ENCODE assay signal across 9 cellular contexts in genomic region chr15:47185222-47185800, GRCh38.
A peak's percentile ranks its signal among the peaks of the same experiment; 100 is the strongest.
DNase-seq lines count a peak whose midpoint lies in the region; ATAC-seq and TF ChIP-seq lines count a peak whose summit lies in the region.
"Had no signal": no experiment of that assay in that cellular context is flagged by ENCODE, and none has a peak within 500 bp of the region (broad histone marks: within the 10 kb centered on the region; RNA-seq: fewer than 3 reads in every experiment).

No MANE protein-coding gene starts in this region.

- peak; percentile 38 for DNase-seq in NCI-H146 (lab: John Stamatoyannopoulos, UW)
- DNase-seq in NCI-H146 treated with DMSO at 0.1 percent for 48 hours (lab: John Stamatoyannopoulos, UW; ENCODE audit: unreplicated experiment), result no peak
- DNase-seq in Panc1 (ENCODE audit: low read depth, low spot score), result no peak
- DNase-seq in hepatocyte (ENCODE audit: low spot score), result no peak
- DNase-seq in CD8-positive, alpha-beta T cell, result no peak

- H3K79me2 ChIP-seq in hepatocyte, result no peaks in the 10 kb centered on the region

- H3K27me3 ChIP-seq in Panc1 (ENCODE audit: control insufficient read depth, insufficient read depth, low read length) (peaks cover 5% of the 10 kb centered on the region; the same call in 1 of the 2 replicates), hepatocyte (peaks cover 35% of the 10 kb centered on the region), skeletal muscle tissue (ENCODE audit: control insufficient read depth in 3 of 3, insufficient read depth in 3 of 3, low read length in 3 of 3) (peaks cover 34 to 37% (median 35%) of the 10 kb centered on the region in 3 donors)
- H3K27me3 ChIP-seq in CD8-positive, alpha-beta T cell (ENCODE audit: insufficient read depth, low read length), result no peaks in the 10 kb centered on the region

- no peaks in the 10 kb centered on the region for H3K36me3 ChIP-seq in Panc1 (ENCODE audit: control insufficient read depth, insufficient read depth, low read length)
- no peaks in the 10 kb centered on the region for H3K36me3 ChIP-seq in hepatocyte (replicated peaks; ENCODE audit: insufficient read depth, low read depth)
- no peaks in the 10 kb centered on the region for H3K36me3 ChIP-seq in skeletal muscle tissue (ENCODE audit: control insufficient read depth in 3 of 3, insufficient read depth in 3 of 3, low read length in 3 of 3)
- no peaks in the 10 kb centered on the region for H3K36me3 ChIP-seq in CD8-positive, alpha-beta T cell (ENCODE audit: insufficient read depth, low read length)

- H3K27ac ChIP-seq in Panc1 (ENCODE audit: low read length) (no peak overlapping the region), hepatocyte (no peak overlapping the region), skeletal muscle tissue (ENCODE audit: low read depth, low read length) (no peak overlapping the region)
- no peak overlapping the region for H3K27ac ChIP-seq in CD8-positive, alpha-beta T cell (ENCODE audit: low read depth, low read length)
- H3K27ac ChIP-seq: HL-60 had no signal

- WGBS in hepatocyte (ENCODE audit: low lambda C conversion rate, missing lambda C conversion rate), result 21% methylated on average over 15 of the region's 15 CpGs

- H3K4me3 ChIP-seq in Panc1 (ENCODE audit: low read depth in 2 of 2, low read length in 2 of 2) (peak overlapping the region; percentile 28 to 36), hepatocyte (peak overlapping the region; percentile 65), skeletal muscle tissue (ENCODE audit: low read length in 3 of 3) (peak overlapping the region; percentile 45 to 65 (median 63))
- no peak overlapping the region for H3K4me3 ChIP-seq in CD8-positive, alpha-beta T cell (ENCODE audit: low read depth, low read length)

- no peaks in the 10 kb centered on the region for H3K4me1 ChIP-seq in Panc1 (ENCODE audit: control insufficient read depth, insufficient read depth, low read length)
- no peaks in the 10 kb centered on the region for H3K4me1 ChIP-seq in hepatocyte (ENCODE audit: insufficient read depth)
- peaks cover 7 to 16% (median 9%) of the 10 kb centered on the region in 3 donors for H3K4me1 ChIP-seq in skeletal muscle tissue (ENCODE audit: control insufficient read depth in 3 of 3, insufficient read depth in 3 of 3, low read length in 3 of 3)
- H3K4me1 ChIP-seq in CD8-positive, alpha-beta T cell (ENCODE audit: insufficient read depth, low read length), result no peaks in the 10 kb centered on the region

- intact Hi-C loops in Panc1 (cut with micrococcal nuclease; ENCODE audit: unreplicated experiment), result loop anchor here (10.0 kb wide), 1 partner anchor 871 kb away; no protein-coding TSS in a partner anchor
- intact Hi-C loops in CD8-positive, alpha-beta T cell (cut with DNase I, micrococcal nuclease), result no loop called here

- H3K27ac Mint-ChIP-seq in CD8-positive, alpha-beta T cell, result no peak overlapping the region

- no peaks in the 10 kb centered on the region for H3K9me2 ChIP-seq in hepatocyte (replicated peaks; ENCODE audit: insufficient read depth)

- peak overlapping the region; percentile 95 for H3K4me2 ChIP-seq in hepatocyte

- H3K9me3 ChIP-seq in Panc1 (ENCODE audit: control insufficient read depth, insufficient read depth, low read depth, low read length) (no peaks in the 10 kb centered on the region), hepatocyte (ENCODE audit: low read depth) (no peaks in the 10 kb centered on the region), skeletal muscle tissue (ENCODE audit: control insufficient read depth in 3 of 3, low read length in 3 of 3) (no peaks in the 10 kb centered on the region)
- H3K9me3 ChIP-seq in CD8-positive, alpha-beta T cell (ENCODE audit: low read length), result no peaks in the 10 kb centered on the region

- no peaks in the 10 kb centered on the region for H3K9me3 Mint-ChIP-seq in CD8-positive, alpha-beta T cell

- peaks cover 29% of the 10 kb centered on the region for H3K27me3 Mint-ChIP-seq in CD8-positive, alpha-beta T cell (ENCODE audit: low read depth)

- H3K4me1 Mint-ChIP-seq in CD8-positive, alpha-beta T cell (ENCODE audit: low read depth), result peaks cover 2% of the 10 kb centered on the region

- peak overlapping the region in 1 of 3 donors; percentile 39 for H3K9ac ChIP-seq in skeletal muscle tissue (ENCODE audit: low read depth in 1 of 3, low read length in 3 of 3)

- H3K4me3 Mint-ChIP-seq in CD8-positive, alpha-beta T cell, result no peak overlapping the region

- CTCF ChIA-PET in Panc1 (lab: Charles Lee), result interaction anchor here (1.0 kb wide), 1 partner anchor 10 kb away, joined by 3 read pairs; no protein-coding TSS in a partner anchor
- CTCF ChIA-PET in CD8-positive, alpha-beta T cell (lab: Charles Lee), result no interaction called here

- POLR2A ChIA-PET in Panc1 (lab: Charles Lee), result no interaction called here
- POLR2A ChIA-PET in CD8-positive, alpha-beta T cell (lab: Charles Lee), result no interaction called here

- H3K36me3 Mint-ChIP-seq in CD8-positive, alpha-beta T cell, result no peaks in the 10 kb centered on the region

- ATAC-seq in Panc1 (no peak), HG03280 (IDR thresholded peaks at IDR 0.05; ENCODE audit: unreplicated experiment) (no peak), HG02759 (IDR thresholded peaks at IDR 0.05; ENCODE audit: unreplicated experiment) (no peak)
- no peak for ATAC-seq in CD8-positive, alpha-beta T cell

- peak overlapping the region; percentile 90 for H2AFZ ChIP-seq in hepatocyte

- TF ChIP-seq CTCF in Panc1 (IDR thresholded peaks at IDR 0.05) (no peak), hepatocyte (IDR thresholded peaks at IDR 0.05; ENCODE audit: poor library complexity) (no peak)
- TF ChIP-seq CTCF in CD8-positive, alpha-beta T cell (IDR thresholded peaks at IDR 0.05), result no peak

- BruUV-seq in Panc1 (replicated peaks; lab: Mats Ljungman, UMichigan), result no TSS peak

- in situ Hi-C loops in Panc1 (cut with HindIII; ENCODE audit: low pct_unique_long_range_greater_than_20kb, low sequenced_read_pairs), result no loop called here

- H4K20me1 ChIP-seq in hepatocyte (ENCODE audit: insufficient read depth, poor library complexity, severe bottlenecking), result no peaks in the 10 kb centered on the region
